ENCODE assay signal across 8 cellular contexts in the genomic region with DNA sequence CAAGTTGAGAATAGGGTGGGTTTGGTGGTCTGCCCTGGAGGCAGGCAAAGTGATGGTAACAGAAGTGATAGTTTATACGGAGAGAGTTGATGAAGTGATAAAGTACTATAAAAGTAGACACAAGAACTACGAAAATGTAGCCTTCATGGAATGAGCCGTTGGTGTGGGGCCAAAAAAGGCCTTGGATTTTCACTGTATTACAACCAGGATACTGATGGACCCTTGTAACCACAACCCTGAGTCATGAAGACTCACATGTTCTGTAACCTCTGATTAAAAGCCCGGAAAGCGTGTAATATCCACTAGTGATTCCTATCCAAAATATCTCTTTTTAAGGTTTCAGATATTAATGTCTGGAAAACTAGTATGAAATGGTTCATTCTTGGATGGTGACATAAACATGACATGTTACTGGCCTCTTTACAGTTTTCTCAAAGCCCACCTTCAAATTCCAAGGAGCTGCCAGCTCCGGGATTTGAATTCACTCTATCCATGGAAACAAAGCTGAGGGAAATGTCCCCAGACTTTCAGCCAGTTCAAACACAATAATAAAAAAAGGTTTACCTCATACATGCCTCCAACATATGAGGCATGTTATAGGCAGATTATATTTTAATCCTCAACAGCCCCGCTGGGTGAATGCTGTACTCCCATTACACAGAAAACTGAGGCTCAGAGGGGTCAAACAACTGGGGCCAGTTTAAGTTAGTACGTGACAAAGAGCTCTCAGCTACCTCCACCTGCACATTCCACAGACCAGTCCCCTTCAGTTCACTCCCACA. TPM values are rescaled to one million over a fixed set of nuclear protein-coding genes. Genes with fewer than 3 reads are reported as not detected.
A peak's percentile ranks its signal among the peaks of the same experiment; 100 is the strongest.
DNase-seq lines count a peak whose midpoint lies in the region; ATAC-seq, FAIRE-seq and TF ChIP-seq lines count a peak whose summit lies in the region.

No MANE protein-coding gene starts in this region.

- H3K4me1 ChIP-seq in ACC112 (ENCODE audit: control insufficient read depth, insufficient read depth, low read length, unreplicated experiment) (peaks cover 41% of the 10 kb centered on the region), hepatocyte (ENCODE audit: insufficient read depth) (peaks cover 28% of the 10 kb centered on the region), pancreas (peaks cover 7 to 21% (median 11%) of the 10 kb centered on the region in 3 donors)

- H2AFZ ChIP-seq in ACC112 (ENCODE audit: low read length, unreplicated experiment) (peak overlapping the region; percentile 70), hepatocyte (no peak overlapping the region)

- DNase-seq in GM12865 (ENCODE audit: low read depth) (no peak), hepatocyte (ENCODE audit: low spot score) (no peak), pancreas (no peak), DMS153 (lab: John Stamatoyannopoulos, UW) (no peak), NCI-H2196 treated with DMSO at 0.1 percent for 48 hours (lab: John Stamatoyannopoulos, UW; ENCODE audit: unreplicated experiment) (no peak)
- no peak for DNase-seq in activated naive CD8-positive, alpha-beta T cell treated with anti-CD3 and anti-CD28 coated beads, Interleukin-2, amount 10 ng/mL, durations not matched to agents 7 days and 5 days

- H3K9me2 ChIP-seq in hepatocyte (replicated peaks; ENCODE audit: insufficient read depth), result no peaks in the 10 kb centered on the region

- intact Hi-C loops in pancreas (cut with DNase I), result loop anchor here in 1 of 3 donors (10.0 kb wide), 2 partner anchors 107 to 217 kb away; no protein-coding TSS in a partner anchor

- H3K79me2 ChIP-seq in ACC112 (ENCODE audit: control insufficient read depth, insufficient read depth, low read length, unreplicated experiment) (no peaks in the 10 kb centered on the region), hepatocyte (no peaks in the 10 kb centered on the region)

- POLR2A ChIA-PET in activated naive CD8-positive, alpha-beta T cell treated with anti-CD3 and anti-CD28 coated beads, Interleukin-2, amount 10 ng/mL, durations not matched to agents 7 days and 5 days (lab: Charles Lee), result interaction anchor here (0.6 to 2.0 kb wide), 2 partner anchors 9 to 320 kb away, joined by 4 read pairs; no protein-coding TSS in a partner anchor

- peak overlapping the region; percentile 84 for H3K4me2 ChIP-seq in hepatocyte

- peaks cover 4% of the 10 kb centered on the region for H3K27me3 Mint-ChIP-seq in activated naive CD8-positive, alpha-beta T cell treated with anti-CD3 and anti-CD28 coated beads, Interleukin-2, amount 10 ng/mL, durations not matched to agents 7 days and 5 days

- H4K20me1 ChIP-seq in hepatocyte (ENCODE audit: insufficient read depth, poor library complexity, severe bottlenecking), result no peaks in the 10 kb centered on the region

- no peaks in the 10 kb centered on the region for H3K9me3 ChIP-seq in hepatocyte (ENCODE audit: low read depth)
- no peaks in the 10 kb centered on the region for H3K9me3 ChIP-seq in pancreas

- H3K4me3 ChIP-seq in ACC112 (ENCODE audit: low read depth, low read length), result peak overlapping the region; percentile 29
- H3K4me3 ChIP-seq in GM12865 (ENCODE audit: low read depth, low read length), result peak overlapping the region; percentile 63
- H3K4me3 ChIP-seq in hepatocyte, result no peak overlapping the region
- no peak overlapping the region for H3K4me3 ChIP-seq in pancreas

- H3K4me3 Mint-ChIP-seq in activated naive CD8-positive, alpha-beta T cell treated with anti-CD3 and anti-CD28 coated beads, Interleukin-2, amount 10 ng/mL, durations not matched to agents 7 days and 5 days, result peak overlapping the region; percentile 68

- H3K36me3 ChIP-seq in ACC112 (ENCODE audit: insufficient read depth, low read length) (no peaks in the 10 kb centered on the region), hepatocyte (replicated peaks; ENCODE audit: insufficient read depth, low read depth) (no peaks in the 10 kb centered on the region), pancreas (no peaks in the 10 kb centered on the region)

- TF ChIP-seq CTCF in GM12865 (IDR thresholded peaks at IDR 0.05; ENCODE audit: insufficient read depth, low read depth, low read length, missing control alignments) (no peak), hepatocyte (IDR thresholded peaks at IDR 0.05; ENCODE audit: poor library complexity) (no peak), pancreas (IDR thresholded peaks at IDR 0.05) (no peak)

- no peaks in the 10 kb centered on the region for H3K36me3 Mint-ChIP-seq in activated naive CD8-positive, alpha-beta T cell treated with anti-CD3 and anti-CD28 coated beads, Interleukin-2, amount 10 ng/mL, durations not matched to agents 7 days and 5 days

- no peaks in the 10 kb centered on the region for H3K9me3 Mint-ChIP-seq in activated naive CD8-positive, alpha-beta T cell treated with anti-CD3 and anti-CD28 coated beads, Interleukin-2, amount 10 ng/mL, durations not matched to agents 7 days and 5 days

- H3K4me1 Mint-ChIP-seq in activated naive CD8-positive, alpha-beta T cell treated with anti-CD3 and anti-CD28 coated beads, Interleukin-2, amount 10 ng/mL, durations not matched to agents 7 days and 5 days, result peaks cover 17% of the 10 kb centered on the region

- 81% methylated on average over 8 of the region's 8 CpGs for WGBS in hepatocyte (ENCODE audit: low lambda C conversion rate, missing lambda C conversion rate)
- 86 to 88% methylated on average over 8 of the region's 8 CpGs for WGBS in pancreas, 2 donors

- H3K27ac Mint-ChIP-seq in activated naive CD8-positive, alpha-beta T cell treated with anti-CD3 and anti-CD28 coated beads, Interleukin-2, amount 10 ng/mL, durations not matched to agents 7 days and 5 days, result peak overlapping the region; percentile 63

- H3K27me3 ChIP-seq in ACC112 (ENCODE audit: insufficient read depth, low read length) (no peaks in the 10 kb centered on the region), hepatocyte (no peaks in the 10 kb centered on the region), pancreas (no peaks in the 10 kb centered on the region)

- peak overlapping the region; percentile 96 for H3K27ac ChIP-seq in ACC112 (ENCODE audit: low read depth, low read length)
- peak overlapping the region; percentile 90 for H3K27ac ChIP-seq in hepatocyte
- H3K27ac ChIP-seq in pancreas, result peak overlapping the region in 2 of 4 donors; percentile 71 to 81

- no peak for FAIRE-seq in pancreas (lab: Jason Lieb, UNC)

- ATAC-seq in activated naive CD8-positive, alpha-beta T cell treated with anti-CD3 and anti-CD28 coated beads, Interleukin-2, amount 10 ng/mL, durations not matched to agents 7 days and 5 days (ENCODE audit: low read depth), result no peak
- ATAC-seq in pancreas, result no peak
- ATAC-seq in HG02588 (IDR thresholded peaks at IDR 0.05; ENCODE audit: unreplicated experiment), result no peak

RNA-seq across cellular contexts. Expression of a gene that starts 55.4 kb away (rescaled TPM):
- 10 to 100 TPM; 44.1 to 51.6 TPM for total RNA-seq in activated naive CD8-positive, alpha-beta T cell treated with anti-CD3 and anti-CD28 coated beads, Interleukin-2, amount 10 ng/mL, durations not matched to agents 7 days and 5 days
- 58.3 and 64.3 TPM in 2 replicates for total RNA-seq in hepatocyte
- polyA plus RNA-seq in hepatocyte, result 106 and 124 TPM in 2 replicates
- total RNA-seq in pancreas, result 10 to 100 TPM in 4 of 6 donors, 1 to 10 TPM in 2; 8.7 to 16.4 (median 14.1) TPM
- 10 to 100 TPM; 12.5 to 30.4 TPM for polyA plus RNA-seq in pancreas

RNA-seq across cellular contexts. Expression of a gene that starts 55.5 kb away (rescaled TPM):
- 10 to 100 TPM; 20.8 to 21.8 TPM for total RNA-seq in activated naive CD8-positive, alpha-beta T cell treated with anti-CD3 and anti-CD28 coated beads, Interleukin-2, amount 10 ng/mL, durations not matched to agents 7 days and 5 days
- total RNA-seq in hepatocyte (31.8 and 43.5 TPM in 2 replicates), pancreas (10 to 100 TPM in 4 of 6 donors, 1 to 10 TPM in 2; 7.2 to 19.9 (median 11.4) TPM)
- polyA plus RNA-seq in hepatocyte (28.7 and 31.4 TPM in 2 replicates), pancreas (10 to 100 TPM; 12.1 to 16.9 TPM)

Comparison
In these comparisons a context has a peak if more than half of its experiments do, and no peak if none do; other contexts are left out.
1. H3K4me3 ChIP-seq: peak in ACC112 (single experiment) and GM12865 (single experiment); none in hepatocyte (single experiment) and pancreas (0 of 4).